Comparison of ENCODE assay signal across 21 cellular contexts in the genomic region with DNA sequence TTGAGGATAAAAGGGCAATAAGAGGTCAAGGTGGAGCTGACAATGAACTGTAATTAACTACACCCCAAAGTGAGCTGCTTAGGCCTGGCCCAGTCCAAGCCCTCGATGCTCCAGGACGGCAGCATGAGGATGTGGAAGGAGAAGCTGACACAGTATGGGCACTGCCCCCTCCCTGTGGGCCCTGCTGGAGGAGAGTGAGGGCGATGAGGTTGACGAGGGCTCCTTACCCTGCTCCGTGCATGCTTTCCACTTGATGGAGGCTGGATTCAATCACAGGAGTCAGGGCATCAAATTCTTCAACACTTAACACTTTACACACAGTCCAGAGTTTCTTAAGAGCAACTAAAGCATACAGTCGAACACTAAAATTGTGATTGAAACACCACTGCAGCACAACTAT. TPM values are rescaled to one million over a fixed set of nuclear protein-coding genes. Genes with fewer than 3 reads are reported as not detected.
DNase-seq lines count a peak whose midpoint lies in the region; ATAC-seq and TF ChIP-seq lines count a peak whose summit lies in the region.
"Had no signal": no experiment of that assay in that cellular context is flagged by ENCODE, and none has a peak within 500 bp of the region (broad histone marks: within the 10 kb centered on the region; RNA-seq: fewer than 3 reads in every experiment).

No MANE protein-coding gene starts in this region.

- CTCF ChIA-PET in CD8-positive, alpha-beta T cell (lab: Charles Lee), result no interaction called here

- no peaks in the 10 kb centered on the region for H3K9me3 Mint-ChIP-seq in CD4-positive, CD25-positive, alpha-beta regulatory T cell
- H3K9me3 Mint-ChIP-seq in CD8-positive, alpha-beta T cell, result no peaks in the 10 kb centered on the region
- H3K9me3 Mint-ChIP-seq: CD14-positive monocyte, IgD-negative memory B cell had no signal

- intact Hi-C loops in CD8-positive, alpha-beta T cell (cut with DNase I, micrococcal nuclease), result no loop called here

- peaks cover 26% of the 10 kb centered on the region for H3K4me1 ChIP-seq in CD4-positive, CD25-positive, alpha-beta regulatory T cell (ENCODE audit: control insufficient read depth, insufficient read depth, low read length, poor library complexity, severe bottlenecking)
- peaks cover 17% of the 10 kb centered on the region for H3K4me1 ChIP-seq in CD8-positive, alpha-beta T cell (ENCODE audit: insufficient read depth, low read length)
- H3K4me1 ChIP-seq: A549, Caco-2, SJSA1 had no signal

- peak; percentile 23 for DNase-seq in activated T-cell treated with anti-CD3 and anti-CD28 coated beads, Interleukin-2, amount 50 U/mL, for 1 hour
- no peak for DNase-seq in activated T-cell treated with anti-CD3 and anti-CD28 coated beads, Interleukin-2, amount 50 U/mL, for 48 hours
- DNase-seq in CD4-positive, CD25-positive, alpha-beta regulatory T cell, result no peak
- no peak for DNase-seq in CD8-positive, alpha-beta T cell
- DNase-seq in Kasumi-1 (lab: John Stamatoyannopoulos, UW), result no peak
- no peak for DNase-seq in GDM1 (lab: John Stamatoyannopoulos, UW)
- DNase-seq: Caco-2, DMS 273 treated with DMSO at 0.1 percent for 48 hours, DMS79 treated with DMSO at 0.1 percent for 48 hours, H7, MV-4-11, NCI-H1105 treated with DMSO at 0.1 percent for 48 hours, NCI-H2029 treated with DMSO at 0.1 percent for 48 hours, NCI-H226, NCI-H510A treated with DMSO at 0.1 percent for 48 hours had no signal

- H3K27ac ChIP-seq in CD4-positive, CD25-positive, alpha-beta regulatory T cell (ENCODE audit: insufficient read depth, low read length, poor library complexity, severe bottlenecking), result no peak overlapping the region
- no peak overlapping the region for H3K27ac ChIP-seq in CD8-positive, alpha-beta T cell (ENCODE audit: low read depth, low read length)
- H3K27ac ChIP-seq: A549, SJSA1 had no signal

- H3K36me3 Mint-ChIP-seq in CD4-positive, CD25-positive, alpha-beta regulatory T cell, result peaks cover 7% of the 10 kb centered on the region
- H3K36me3 Mint-ChIP-seq in CD8-positive, alpha-beta T cell, result peaks cover 64% of the 10 kb centered on the region

- TF ChIP-seq CTCF in CD8-positive, alpha-beta T cell (IDR thresholded peaks at IDR 0.05), result no peak

- H3K9me3 ChIP-seq in CD4-positive, CD25-positive, alpha-beta regulatory T cell (ENCODE audit: control insufficient read depth in 2 of 2, low read length in 2 of 2), result no peaks in the 10 kb centered on the region
- no peaks in the 10 kb centered on the region for H3K9me3 ChIP-seq in CD8-positive, alpha-beta T cell (ENCODE audit: low read length)
- H3K9me3 ChIP-seq: A549, Caco-2, SJSA1 had no signal

- H3K4me3 Mint-ChIP-seq in CD4-positive, CD25-positive, alpha-beta regulatory T cell, result no peak overlapping the region
- H3K4me3 Mint-ChIP-seq in CD8-positive, alpha-beta T cell, result no peak overlapping the region
- H3K4me3 Mint-ChIP-seq: B cell, CD14-positive monocyte had no signal

- no peak for ATAC-seq in CD4-positive, CD25-positive, alpha-beta regulatory T cell (ENCODE audit: low read depth in 2 of 2)
- ATAC-seq in CD8-positive, alpha-beta T cell, result no peak
- peak; percentile 29 for ATAC-seq in esophagus mucosa
- ATAC-seq: A549 had no signal

- H3K27me3 ChIP-seq in CD4-positive, CD25-positive, alpha-beta regulatory T cell (ENCODE audit: control insufficient read depth, insufficient read depth, low read length), result no peaks in the 10 kb centered on the region
- H3K27me3 ChIP-seq in CD8-positive, alpha-beta T cell (ENCODE audit: insufficient read depth, low read length), result no peaks in the 10 kb centered on the region
- H3K27me3 ChIP-seq: SJSA1 had no signal

- POLR2A ChIA-PET in CD8-positive, alpha-beta T cell (lab: Charles Lee), result no interaction called here

- H3K4me3 ChIP-seq in CD4-positive, CD25-positive, alpha-beta regulatory T cell (ENCODE audit: low read depth, low read length), result no peak overlapping the region
- no peak overlapping the region for H3K4me3 ChIP-seq in CD8-positive, alpha-beta T cell (ENCODE audit: low read depth, low read length)
- H3K4me3 ChIP-seq: A549, SJSA1 had no signal

- H3K27ac Mint-ChIP-seq in CD4-positive, CD25-positive, alpha-beta regulatory T cell, result peak overlapping the region; percentile 74 to 93 (median 78)
- H3K27ac Mint-ChIP-seq in CD8-positive, alpha-beta T cell, result peak overlapping the region; percentile 3

- no peaks in the 10 kb centered on the region for H3K27me3 Mint-ChIP-seq in CD4-positive, CD25-positive, alpha-beta regulatory T cell
- no peaks in the 10 kb centered on the region for H3K27me3 Mint-ChIP-seq in CD8-positive, alpha-beta T cell (ENCODE audit: low read depth)
- H3K27me3 Mint-ChIP-seq: B cell, IgD-negative memory B cell had no signal

- H3K36me3 ChIP-seq in CD4-positive, CD25-positive, alpha-beta regulatory T cell (ENCODE audit: control insufficient read depth, insufficient read depth, low read length), result no peaks in the 10 kb centered on the region
- no peaks in the 10 kb centered on the region for H3K36me3 ChIP-seq in CD8-positive, alpha-beta T cell (ENCODE audit: insufficient read depth, low read length)
- H3K36me3 ChIP-seq: SJSA1 had no signal

- H3K4me1 Mint-ChIP-seq in CD4-positive, CD25-positive, alpha-beta regulatory T cell, result peaks cover 28 to 75% (median 43%) of the 10 kb centered on the region in 4 donors
- H3K4me1 Mint-ChIP-seq in CD8-positive, alpha-beta T cell (ENCODE audit: low read depth), result peaks cover 29% of the 10 kb centered on the region

RNA-seq across cellular contexts. Expression of gene COA6, which starts 32.4 kb away (rescaled TPM):
- total RNA-seq in CD4-positive, CD25-positive, alpha-beta regulatory T cell, result 11.9 TPM
- 10 to 100 TPM; 46.8 to 61.9 (median 55.6) TPM for polyA plus RNA-seq in CD4-positive, CD25-positive, alpha-beta regulatory T cell
- 1 to 10 TPM; 7.2 to 8.9 TPM for total RNA-seq in CD8-positive, alpha-beta T cell
- 33.2 TPM for total RNA-seq in esophagus mucosa
